ENCODE assay signal across 3 cellular contexts in the genomic region with DNA sequence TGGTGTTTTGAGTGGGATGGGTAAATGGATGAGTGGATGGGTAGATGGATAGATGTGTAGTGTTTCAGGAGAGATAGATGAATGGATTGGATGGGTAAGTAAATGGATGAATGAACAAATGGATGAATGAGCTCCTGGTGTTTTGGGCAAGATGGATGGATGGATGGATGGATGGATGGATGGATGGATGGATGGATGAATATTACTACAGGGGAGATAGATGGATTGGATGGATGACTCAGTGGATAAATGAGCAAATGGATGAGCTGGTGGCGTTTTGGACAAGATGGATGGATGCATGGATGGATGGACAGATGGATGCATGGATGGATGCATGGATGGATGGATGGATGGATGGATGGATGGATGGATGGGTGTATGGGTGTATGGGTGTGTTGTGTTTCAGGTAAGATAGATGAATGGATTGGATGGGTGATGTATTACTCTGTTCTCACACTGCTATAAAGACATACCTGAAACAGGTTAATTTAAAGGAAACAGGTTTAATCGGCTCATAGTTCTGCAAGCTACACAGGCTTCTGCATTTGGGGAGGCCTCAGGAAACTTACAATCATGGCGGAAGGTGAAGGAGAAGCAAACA.
TF ChIP-seq lines count a peak whose summit lies in the region.

No MANE protein-coding gene starts in this region.

TF ChIP-seq in GM12891, 5 proteins besides CTCF, POLR2A, EP300 and RAD21:
- TF ChIP-seq POLR2AphosphoS5 (IDR thresholded peaks at IDR 0.05; ENCODE audit: low read depth, low read length) (no peak), POU2F2 (IDR thresholded peaks at IDR 0.05; ENCODE audit: low read depth, low read length) (no peak), PAX5 (IDR thresholded peaks at IDR 0.05; ENCODE audit: insufficient read depth, low read length, severe bottlenecking) (no peak), TAF1 (IDR thresholded peaks at IDR 0.05; ENCODE audit: low read depth, low read length) (no peak), SPI1 (IDR thresholded peaks at IDR 0.05; ENCODE audit: low read depth, low read length) (no peak)

TF ChIP-seq in K562, 482 proteins besides CTCF, POLR2A, EP300 and RAD21:
- TF ChIP-seq HDAC1 (IDR thresholded peaks at IDR 0.05) (0 out of 4 replicates have a peak, but pooled peaks of 1 of the 2 experiments have one; percentile 25), COPS2 (conservative IDR thresholded peaks at IDR 0.05) (no peak), EHMT2 (IDR thresholded peaks at IDR 0.05) (peak; percentile 49; the same call in 1 of the 2 replicates), SMC3 (conservative IDR thresholded peaks at IDR 0.05; ENCODE audit: insufficient read depth, low read depth, low read length) (no peak), NEUROD1 (IDR thresholded peaks at IDR 0.05; ENCODE audit: borderline replicate concordance, low read depth, low read length, partially characterized antibody) (no peak), NCOA6 (IDR thresholded peaks at IDR 0.05) (no peak), ZZZ3 (IDR thresholded peaks at IDR 0.05) (no peak), THRAP3 (IDR thresholded peaks at IDR 0.05; ENCODE audit: borderline replicate concordance) (no peak), EZH2 (IDR thresholded peaks at IDR 0.05; ENCODE audit: borderline replicate concordance, low read depth, low read length) (no peak), SOX6 (IDR thresholded peaks at IDR 0.05) (no peak), SRSF3 (IDR thresholded peaks at IDR 0.05; ENCODE audit: insufficient read depth, low read length) (no peak), THRB (CRISPR knock-in tag; conservative IDR thresholded peaks at IDR 0.05) (0 out of 2 replicates have a peak, but pooled peaks have one; percentile 2), ZNF583 (CRISPR knock-in tag; IDR thresholded peaks at IDR 0.05) (no peak), FOXJ2 (tag; IDR thresholded peaks at IDR 0.05) (no peak), ZBTB17 (CRISPR knock-in tag; IDR thresholded peaks at IDR 0.05) (no peak), GTF2A2 (tag; IDR thresholded peaks at IDR 0.05) (no peak), HDAC2 (IDR thresholded peaks at IDR 0.05) (no peak), TSC22D4 (tag; IDR thresholded peaks at IDR 0.05) (peak; percentile 33; the same call in 1 of the 2 replicates), MAFF (IDR thresholded peaks at IDR 0.05; ENCODE audit: low read length) (no peak), KDM1A (IDR thresholded peaks at IDR 0.05) (0 out of 4 replicates have a peak, but pooled peaks of 1 of the 2 experiments have one; percentile 10), SIN3B (IDR thresholded peaks at IDR 0.05; ENCODE audit: low read depth) (no peak), PATZ1 (CRISPR knock-in tag; IDR thresholded peaks at IDR 0.05; ENCODE audit: borderline replicate concordance) (no peak), ASH1L (IDR thresholded peaks at IDR 0.05; ENCODE audit: borderline replicate concordance, low read depth, partially characterized antibody) (no peak)
- TF ChIP-seq, protein P1, sequence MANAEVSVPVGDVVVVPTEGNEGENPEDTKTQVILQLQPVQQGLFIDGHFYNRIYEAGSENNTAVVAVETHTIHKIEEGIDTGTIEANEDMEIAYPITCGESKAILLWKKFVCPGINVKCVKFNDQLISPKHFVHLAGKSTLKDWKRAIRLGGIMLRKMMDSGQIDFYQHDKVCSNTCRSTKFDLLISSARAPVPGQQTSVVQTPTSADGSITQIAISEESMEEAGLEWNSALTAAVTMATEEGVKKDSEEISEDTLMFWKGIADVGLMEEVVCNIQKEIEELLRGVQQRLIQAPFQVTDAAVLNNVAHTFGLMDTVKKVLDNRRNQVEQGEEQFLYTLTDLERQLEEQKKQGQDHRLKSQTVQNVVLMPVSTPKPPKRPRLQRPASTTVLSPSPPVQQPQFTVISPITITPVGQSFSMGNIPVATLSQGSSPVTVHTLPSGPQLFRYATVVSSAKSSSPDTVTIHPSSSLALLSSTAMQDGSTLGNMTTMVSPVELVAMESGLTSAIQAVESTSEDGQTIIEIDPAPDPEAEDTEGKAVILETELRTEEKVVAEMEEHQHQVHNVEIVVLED (CRISPR knock-in tag; IDR thresholded peaks at IDR 0.05), result no peak
- TF ChIP-seq, protein P2, sequence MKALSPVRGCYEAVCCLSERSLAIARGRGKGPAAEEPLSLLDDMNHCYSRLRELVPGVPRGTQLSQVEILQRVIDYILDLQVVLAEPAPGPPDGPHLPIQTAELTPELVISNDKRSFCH (CRISPR knock-in tag; IDR thresholded peaks at IDR 0.05), result no peak
- TF ChIP-seq, protein P2 (tag; IDR thresholded peaks at IDR 0.05), result no peak

TF ChIP-seq in H1, 55 proteins besides CTCF, POLR2A, EP300 and RAD21:
- no peak for TF ChIP-seq POU5F1 (IDR thresholded peaks at IDR 0.05; ENCODE audit: low read depth, low read length)
- no peak for TF ChIP-seq ATF2 (IDR thresholded peaks at IDR 0.05; ENCODE audit: low read length)
- no peak for TF ChIP-seq EZH2 (IDR thresholded peaks at IDR 0.05; ENCODE audit: low read depth, low read length, severe bottlenecking)
- TF ChIP-seq, protein P3, sequence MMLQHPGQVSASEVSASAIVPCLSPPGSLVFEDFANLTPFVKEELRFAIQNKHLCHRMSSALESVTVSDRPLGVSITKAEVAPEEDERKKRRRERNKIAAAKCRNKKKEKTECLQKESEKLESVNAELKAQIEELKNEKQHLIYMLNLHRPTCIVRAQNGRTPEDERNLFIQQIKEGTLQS (IDR thresholded peaks at IDR 0.05; ENCODE audit: insufficient read depth, low read depth, low read length), result no peak
- TF ChIP-seq JUND (IDR thresholded peaks at IDR 0.05; ENCODE audit: low read length), result no peak
- TF ChIP-seq RBBP5 (IDR thresholded peaks at IDR 0.05; ENCODE audit: borderline replicate concordance, low read depth, low read length), result no peak
- no peak for TF ChIP-seq SIX5 (IDR thresholded peaks at IDR 0.05; ENCODE audit: low read depth, low read length)
- TF ChIP-seq, protein P4, sequence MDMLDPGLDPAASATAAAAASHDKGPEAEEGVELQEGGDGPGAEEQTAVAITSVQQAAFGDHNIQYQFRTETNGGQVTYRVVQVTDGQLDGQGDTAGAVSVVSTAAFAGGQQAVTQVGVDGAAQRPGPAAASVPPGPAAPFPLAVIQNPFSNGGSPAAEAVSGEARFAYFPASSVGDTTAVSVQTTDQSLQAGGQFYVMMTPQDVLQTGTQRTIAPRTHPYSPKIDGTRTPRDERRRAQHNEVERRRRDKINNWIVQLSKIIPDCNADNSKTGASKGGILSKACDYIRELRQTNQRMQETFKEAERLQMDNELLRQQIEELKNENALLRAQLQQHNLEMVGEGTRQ (IDR thresholded peaks at IDR 0.05; ENCODE audit: low read length), result no peak
- no peak for TF ChIP-seq KDM4A (IDR thresholded peaks at IDR 0.05; ENCODE audit: low read depth, low read length, severe bottlenecking)
- no peak for TF ChIP-seq RXRA (IDR thresholded peaks at IDR 0.05; ENCODE audit: insufficient read depth, low read depth, low read length)
- no peak for TF ChIP-seq EGR1 (IDR thresholded peaks at IDR 0.05; ENCODE audit: borderline replicate concordance, low read depth, low read length)
- no peak for TF ChIP-seq HDAC2 (IDR thresholded peaks at IDR 0.05; ENCODE audit: borderline replicate concordance in 1 of 2, low read depth in 2 of 2, low read length in 2 of 2)
- TF ChIP-seq CHD1 (IDR thresholded peaks at IDR 0.05; ENCODE audit: low read depth, low read length), result no peak
